2 cellular contexts compared by ENCODE assay signal in the genomic region with DNA sequence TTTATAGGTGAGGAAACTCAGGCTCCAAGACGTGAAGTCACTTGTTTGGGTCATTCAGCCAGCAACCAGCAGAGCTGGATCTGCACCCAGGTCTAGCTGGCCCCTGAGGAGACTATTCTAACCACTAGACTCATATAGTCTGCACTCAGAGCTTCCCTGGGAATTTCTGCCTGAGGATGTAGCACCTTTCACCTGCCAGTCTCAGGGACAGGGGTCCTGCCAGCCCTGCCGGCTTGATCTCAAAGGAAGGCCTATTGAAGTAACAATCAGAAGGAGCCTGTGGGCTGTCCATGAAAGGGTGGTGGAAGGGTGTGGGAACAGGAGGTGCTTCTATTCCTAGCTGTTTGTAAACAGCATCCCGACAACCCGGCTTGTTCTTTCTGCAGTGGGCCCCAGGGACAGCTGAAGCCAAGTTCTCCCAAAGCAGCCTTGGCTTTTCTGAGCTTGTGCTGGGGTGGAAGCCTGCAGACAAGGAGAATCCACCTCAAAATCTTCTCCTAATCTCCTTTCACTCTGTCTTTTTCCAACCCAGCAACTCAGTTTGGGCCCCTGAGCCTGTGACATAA.
TF ChIP-seq lines count a peak whose summit lies in the region.

No MANE protein-coding gene starts in this region.

TF ChIP-seq in SK-N-SH treated with all-trans-retinoic acid at 6 μM for 48 hours, 23 proteins besides CTCF, POLR2A, EP300 and RAD21:
- TF ChIP-seq ARNTL (CRISPR knock-in tag; IDR thresholded peaks at IDR 0.05; ENCODE audit: borderline replicate concordance, low read depth): no peak
- no peak for TF ChIP-seq BACH2 (CRISPR knock-in tag; IDR thresholded peaks at IDR 0.05; ENCODE audit: borderline replicate concordance)
- no peak for TF ChIP-seq RARB (CRISPR knock-in tag; IDR thresholded peaks at IDR 0.05)
- TF ChIP-seq OSR1 (CRISPR knock-in tag; IDR thresholded peaks at IDR 0.05): no peak
- no peak for TF ChIP-seq SNAI2 (CRISPR knock-in tag; IDR thresholded peaks at IDR 0.05)
- no peak for TF ChIP-seq ZNF565 (CRISPR knock-in tag; conservative IDR thresholded peaks at IDR 0.05; ENCODE audit: low read depth)
- no peak for TF ChIP-seq CSDC2 (CRISPR knock-in tag; IDR thresholded peaks at IDR 0.05)
- TF ChIP-seq, protein P1, sequence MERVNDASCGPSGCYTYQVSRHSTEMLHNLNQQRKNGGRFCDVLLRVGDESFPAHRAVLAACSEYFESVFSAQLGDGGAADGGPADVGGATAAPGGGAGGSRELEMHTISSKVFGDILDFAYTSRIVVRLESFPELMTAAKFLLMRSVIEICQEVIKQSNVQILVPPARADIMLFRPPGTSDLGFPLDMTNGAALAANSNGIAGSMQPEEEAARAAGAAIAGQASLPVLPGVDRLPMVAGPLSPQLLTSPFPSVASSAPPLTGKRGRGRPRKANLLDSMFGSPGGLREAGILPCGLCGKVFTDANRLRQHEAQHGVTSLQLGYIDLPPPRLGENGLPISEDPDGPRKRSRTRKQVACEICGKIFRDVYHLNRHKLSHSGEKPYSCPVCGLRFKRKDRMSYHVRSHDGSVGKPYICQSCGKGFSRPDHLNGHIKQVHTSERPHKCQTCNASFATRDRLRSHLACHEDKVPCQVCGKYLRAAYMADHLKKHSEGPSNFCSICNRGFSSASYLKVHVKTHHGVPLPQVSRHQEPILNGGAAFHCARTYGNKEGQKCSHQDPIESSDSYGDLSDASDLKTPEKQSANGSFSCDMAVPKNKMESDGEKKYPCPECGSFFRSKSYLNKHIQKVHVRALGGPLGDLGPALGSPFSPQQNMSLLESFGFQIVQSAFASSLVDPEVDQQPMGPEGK (CRISPR knock-in tag; IDR thresholded peaks at IDR 0.05; ENCODE audit: borderline replicate concordance): no peak
- TF ChIP-seq ESRRG (CRISPR knock-in tag; IDR thresholded peaks at IDR 0.05): no peak
TF ChIP-seq in SK-N-SH treated with all-trans-retinoic acid at 6 μM for 48 hours: peak in this region for 0.

TF ChIP-seq in HepG2, 621 proteins besides CTCF, POLR2A, EP300 and RAD21:
- TF ChIP-seq SATB2 (CRISPR knock-in tag; IDR thresholded peaks at IDR 0.05) (no peak), JUND (CRISPR knock-in tag; IDR thresholded peaks at IDR 0.05) (no peak), NR2C2 (CRISPR knock-in tag; IDR thresholded peaks at IDR 0.05; ENCODE audit: borderline replicate concordance) (no peak), HDAC6 (IDR thresholded peaks at IDR 0.05; ENCODE audit: low read depth, low read length) (no peak), JARID2 (CRISPR knock-in tag; IDR thresholded peaks at IDR 0.05; ENCODE audit: insufficient replicate concordance) (no peak), ZNF549 (CRISPR knock-in tag; IDR thresholded peaks at IDR 0.05) (no peak), ZNF7 (CRISPR knock-in tag; IDR thresholded peaks at IDR 0.05) (no peak), CREM (IDR thresholded peaks at IDR 0.05) (no peak), CREM (CRISPR knock-in tag; IDR thresholded peaks at IDR 0.05) (no peak), ZNF552 (CRISPR knock-in tag; IDR thresholded peaks at IDR 0.05; ENCODE audit: borderline replicate concordance) (no peak), ZNF30 (CRISPR knock-in tag; IDR thresholded peaks at IDR 0.05) (no peak), GTF2F1 (IDR thresholded peaks at IDR 0.05; ENCODE audit: low read length) (no peak), SRSF9 (IDR thresholded peaks at IDR 0.05; ENCODE audit: borderline replicate concordance, insufficient read depth, low read depth, low read length, poor library complexity, severe bottlenecking) (no peak)
TF ChIP-seq in HepG2: peak in this region for 0.
